Comparison of ENCODE assay signal across 8 cellular contexts in the genomic region with DNA sequence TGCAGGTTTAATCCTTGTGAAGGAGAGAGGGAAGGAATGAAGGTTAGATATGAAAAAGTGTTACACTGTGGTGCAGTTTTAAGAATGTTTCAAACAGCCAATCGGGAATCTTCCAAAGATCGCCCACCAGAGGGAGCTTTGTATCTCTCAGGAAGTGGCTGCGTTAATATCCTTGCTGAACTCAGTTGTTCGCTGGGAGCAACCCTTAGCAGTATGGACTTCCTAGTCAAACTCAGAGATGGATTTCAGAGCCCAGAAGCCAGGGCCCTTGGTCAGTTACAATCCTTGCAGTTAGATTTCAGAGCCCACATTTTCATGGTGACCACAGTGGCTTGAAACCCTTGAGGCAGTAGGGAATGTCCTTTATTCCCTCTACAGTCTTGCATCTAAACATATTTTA.
DNase-seq lines count a peak whose midpoint lies in the region; ATAC-seq and TF ChIP-seq lines count a peak whose summit lies in the region.

No MANE protein-coding gene starts in this region.

- no peaks in the 10 kb centered on the region for H4K20me1 ChIP-seq in osteoblast (ENCODE audit: insufficient read depth, low read length)

- H3K4me3 ChIP-seq in osteoblast (ENCODE audit: insufficient read depth, low read length), result no peak overlapping the region

- DNase-seq in Caki2 (ENCODE audit: low read depth), result peak; percentile 12
- DNase-seq in HFFc6, result no peak
- DNase-seq in OCI-M1 (lab: John Stamatoyannopoulos, UW), result peak; percentile 38
- peak; percentile 60 for DNase-seq in osteoblast (ENCODE audit: insufficient read length, low spot score, missing footprints)
- no peak for DNase-seq in NCI-H128 (lab: John Stamatoyannopoulos, UW; ENCODE audit: unreplicated experiment)
- no peak for DNase-seq in GOT3 (lab: John Stamatoyannopoulos, UW)

- no peak overlapping the region for H3K27ac Mint-ChIP-seq in HFFc6

- H3K79me2 ChIP-seq in osteoblast (ENCODE audit: insufficient read depth, low read length), result no peaks in the 10 kb centered on the region

- no peaks in the 10 kb centered on the region for H3K27me3 ChIP-seq in osteoblast (ENCODE audit: insufficient read depth, low read length)

- no peak overlapping the region for H3K4me3 Mint-ChIP-seq in HFFc6

- H2AFZ ChIP-seq in osteoblast (ENCODE audit: low read length), result peak overlapping the region; percentile 74

- peaks cover 4% of the 10 kb centered on the region; the same call in 1 of the 2 replicates for H3K9me3 Mint-ChIP-seq in HFFc6

- no peak overlapping the region for H3K4me2 ChIP-seq in osteoblast (ENCODE audit: insufficient read depth, low read length)

- no peaks in the 10 kb centered on the region; the same call in 1 of the 2 replicates for H3K4me1 Mint-ChIP-seq in HFFc6 (ENCODE audit: low read depth)

- no peaks in the 10 kb centered on the region for H3K4me1 ChIP-seq in osteoblast (ENCODE audit: insufficient read depth, low read length)

- in situ Hi-C loops in Caki2 (cut with HindIII; ENCODE audit: low pct_unique_long_range_greater_than_20kb, low sequenced_read_pairs), result no loop called here

- peak; percentile 65 for ATAC-seq in esophagus mucosa
- no peak for ATAC-seq in activated CD4-positive, CD25-positive, alpha-beta regulatory T cell treated with anti-CD3 and anti-CD28 coated beads, Interleukin-2, amount 50 U/mL, for 24 hours

- no peaks in the 10 kb centered on the region for H3K36me3 ChIP-seq in osteoblast (ENCODE audit: insufficient read depth, low read length)

- H3K9me3 ChIP-seq in osteoblast (ENCODE audit: low read depth, low read length), result no peaks in the 10 kb centered on the region

- H3K36me3 Mint-ChIP-seq in HFFc6 (ENCODE audit: low read depth), result no peaks in the 10 kb centered on the region

- no peak overlapping the region for H3K27ac ChIP-seq in osteoblast (ENCODE audit: low read depth, low read length)

- TF ChIP-seq CTCF in HFFc6 (IDR thresholded peaks at IDR 0.05) (peak; percentile 67; the same call in 1 of the 2 replicates), osteoblast (IDR thresholded peaks at IDR 0.05; ENCODE audit: extremely low read depth, low read depth, low read length) (peak; percentile 52)

- H3K27me3 Mint-ChIP-seq in HFFc6 (ENCODE audit: insufficient read depth), result no peaks in the 10 kb centered on the region

Comparison
In these comparisons a context has a peak if more than half of its experiments do, and no peak if none do; other contexts are left out.
1. DNase-seq: peak in Caki2 (single experiment), OCI-M1 (single experiment) and osteoblast (single experiment); none in HFFc6 (single experiment), NCI-H128 (single experiment) and GOT3 (single experiment).